In genomic region chr2:207162319-207162718, GRCh38 we compare ENCODE assay signal across 8 cellular contexts. TPM values are rescaled to one million over a fixed set of nuclear protein-coding genes. Genes with fewer than 3 reads are reported as not detected.
DNase-seq lines count a peak whose midpoint lies in the region; ATAC-seq lines count a peak whose summit lies in the region.

No MANE protein-coding gene starts in this region.

- peak overlapping the region; percentile 95 for H3K4me3 Mint-ChIP-seq in activated T-helper 17 cell treated with anti-CD3 and anti-CD28 coated beads, Interleukin-2, amount 50 U/mL, for 72 hours
- peak overlapping the region; percentile 85 for H3K4me3 Mint-ChIP-seq in stimulated activated effector memory CD8-positive, alpha-beta T cell treated with anti-CD3 and anti-CD28 coated beads, Interleukin-12 subunit alpha, Interleukin-12 subunit beta, amount 100 ng/mL, for 72 hours

- peaks cover 29% of the 10 kb centered on the region for H3K4me1 Mint-ChIP-seq in activated T-helper 17 cell treated with anti-CD3 and anti-CD28 coated beads, Interleukin-2, amount 50 U/mL, for 72 hours
- peaks cover 42% of the 10 kb centered on the region for H3K4me1 Mint-ChIP-seq in stimulated activated effector memory CD8-positive, alpha-beta T cell treated with anti-CD3 and anti-CD28 coated beads, Interleukin-12 subunit alpha, Interleukin-12 subunit beta, amount 100 ng/mL, for 72 hours

- H3K36me3 Mint-ChIP-seq in activated T-helper 17 cell treated with anti-CD3 and anti-CD28 coated beads, Interleukin-2, amount 50 U/mL, for 72 hours (ENCODE audit: low read depth), result peaks cover 52% of the 10 kb centered on the region
- peaks cover 24% of the 10 kb centered on the region for H3K36me3 Mint-ChIP-seq in stimulated activated effector memory CD8-positive, alpha-beta T cell treated with anti-CD3 and anti-CD28 coated beads, Interleukin-12 subunit alpha, Interleukin-12 subunit beta, amount 100 ng/mL, for 72 hours

- DNase-seq in HCEC 1CT (peak; percentile 57), iris pigment epithelial cell (ENCODE audit: low read depth) (peak; percentile 59), D341Med (ENCODE audit: low spot score) (no peak), germinal center (ENCODE audit: low spot score) (no peak)
- DNase-seq in stimulated activated effector memory CD8-positive, alpha-beta T cell treated with anti-CD3 and anti-CD28 coated beads, Interleukin-12 subunit alpha, Interleukin-12 subunit beta, amount 100 ng/mL, for 72 hours (ENCODE audit: low spot score in 2 of 2), result no peak

- no peak overlapping the region for H3K27ac Mint-ChIP-seq in activated T-helper 17 cell treated with anti-CD3 and anti-CD28 coated beads, Interleukin-2, amount 50 U/mL, for 72 hours
- no peak overlapping the region for H3K27ac Mint-ChIP-seq in stimulated activated effector memory CD8-positive, alpha-beta T cell treated with anti-CD3 and anti-CD28 coated beads, Interleukin-12 subunit alpha, Interleukin-12 subunit beta, amount 100 ng/mL, for 72 hours

- no peak for ATAC-seq in activated T-helper 17 cell treated with anti-CD3 and anti-CD28 coated beads, Interleukin-2, amount 50 U/mL, for 72 hours (replicated peaks)
- ATAC-seq in stimulated activated effector memory CD8-positive, alpha-beta T cell treated with anti-CD3 and anti-CD28 coated beads, Interleukin-12 subunit alpha, Interleukin-12 subunit beta, amount 100 ng/mL, for 72 hours, result no peak
- no peak for ATAC-seq in HG03095 (IDR thresholded peaks at IDR 0.05; ENCODE audit: unreplicated experiment)
- ATAC-seq in HG03175 (IDR thresholded peaks at IDR 0.05; ENCODE audit: unreplicated experiment), result no peak

- H3K27me3 Mint-ChIP-seq in activated T-helper 17 cell treated with anti-CD3 and anti-CD28 coated beads, Interleukin-2, amount 50 U/mL, for 72 hours, result peaks cover 4% of the 10 kb centered on the region

- H3K9me3 Mint-ChIP-seq in activated T-helper 17 cell treated with anti-CD3 and anti-CD28 coated beads, Interleukin-2, amount 50 U/mL, for 72 hours, result no peaks in the 10 kb centered on the region
- H3K9me3 Mint-ChIP-seq in stimulated activated effector memory CD8-positive, alpha-beta T cell treated with anti-CD3 and anti-CD28 coated beads, Interleukin-12 subunit alpha, Interleukin-12 subunit beta, amount 100 ng/mL, for 72 hours, result no peaks in the 10 kb centered on the region

RNA-seq across cellular contexts. Expression of gene KLF7, which starts 3.4 kb away (rescaled TPM):
- total RNA-seq in activated T-helper 17 cell treated with anti-CD3 and anti-CD28 coated beads, Interleukin-2, amount 50 U/mL, for 72 hours, result 10 to 100 TPM; 32.8 to 40.6 TPM

Comparison
In these comparisons a context has a peak if more than half of its experiments do, and no peak if none do; other contexts are left out.
1. DNase-seq: peak in HCEC 1CT (single experiment) and iris pigment epithelial cell (single experiment); none in stimulated activated effector memory CD8-positive, alpha-beta T cell treated with anti-CD3 and anti-CD28 coated beads, Interleukin-12 subunit alpha, Interleukin-12 subunit beta, amount 100 ng/mL, for 72 hours (0 of 2), D341Med (single experiment) and germinal center (single experiment).